In the genomic region with DNA sequence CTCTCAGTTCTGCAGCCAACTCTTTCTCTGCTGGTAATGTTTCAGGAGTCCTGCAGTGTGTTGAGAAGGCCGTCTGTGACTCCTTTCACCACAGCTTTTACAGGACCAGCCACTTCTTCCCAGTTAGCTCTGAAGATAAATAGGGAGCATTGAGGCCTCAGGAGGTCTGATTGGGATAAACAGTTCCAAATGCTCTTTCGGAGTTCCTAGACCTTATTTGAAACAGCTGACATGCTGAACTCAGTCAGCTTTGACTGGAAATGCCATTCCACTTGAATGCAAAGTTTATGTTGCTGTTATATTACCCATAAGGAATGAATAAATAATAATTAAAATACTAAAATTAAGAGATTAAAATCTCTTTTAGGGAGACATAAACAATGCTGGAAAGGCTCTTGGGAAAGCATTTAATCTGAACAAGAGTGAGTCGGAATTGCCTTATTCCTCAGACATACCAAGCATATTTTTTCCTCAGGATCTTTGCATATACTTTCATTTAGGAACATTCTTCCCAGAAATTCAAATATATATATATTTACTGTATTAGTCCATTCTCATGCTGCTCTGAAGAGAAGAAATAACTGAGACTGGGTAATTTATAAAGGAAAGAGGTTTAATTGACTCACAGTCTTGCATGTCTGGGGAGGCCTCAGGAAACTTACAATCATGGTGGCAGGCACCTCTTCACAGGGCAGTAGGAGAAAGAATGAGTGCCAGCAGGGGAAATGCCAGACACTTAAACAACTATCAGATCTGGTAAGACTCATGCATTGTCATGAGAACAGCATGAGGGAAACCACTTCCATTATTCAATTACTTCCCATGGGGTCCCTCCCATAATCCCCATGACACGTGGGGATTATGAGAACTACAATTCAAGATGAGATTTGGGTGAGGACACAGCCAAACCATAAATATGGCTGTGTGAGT, we compare ENCODE assay signal across 19 cellular contexts.
DNase-seq lines count a peak whose midpoint lies in the region; ATAC-seq and TF ChIP-seq lines count a peak whose summit lies in the region.
"Had no signal": no experiment of that assay in that cellular context is flagged by ENCODE, and none has a peak within 500 bp of the region (broad histone marks: within the 10 kb centered on the region; RNA-seq: fewer than 3 reads in every experiment).

No MANE protein-coding gene starts in this region.

- peaks cover 2% of the 10 kb centered on the region for H3F3A ChIP-seq in SK-N-SH (replicated peaks; ENCODE audit: insufficient read depth)

- H3K9me2 ChIP-seq in SK-N-SH = no peaks in the 10 kb centered on the region

- H3K4me1 ChIP-seq in SK-N-SH (ENCODE audit: control insufficient read depth in 1 of 2, insufficient read depth in 2 of 2, low read depth in 1 of 2, low read length in 1 of 2) (peaks cover 0 to 17% of the 10 kb centered on the region in 2 experiments; a peak in 2 of 4 replicates), adipocyte (ENCODE audit: control insufficient read depth, insufficient read depth, low read length) (no peaks in the 10 kb centered on the region), gastrocnemius medialis (no peaks in the 10 kb centered on the region)

- H3K9me3 ChIP-seq in SK-N-SH = no peaks in the 10 kb centered on the region
- no peaks in the 10 kb centered on the region for H3K9me3 ChIP-seq in adipocyte (ENCODE audit: control insufficient read depth, low read length)
- H3K9me3 ChIP-seq in gastrocnemius medialis = no peaks in the 10 kb centered on the region

- TF ChIP-seq EP300 in SK-N-SH (IDR thresholded peaks at IDR 0.05; ENCODE audit: borderline replicate concordance in 1 of 2, low read depth in 1 of 2, low read length in 1 of 2) = no peak

- no peaks in the 10 kb centered on the region for H3K36me3 Mint-ChIP-seq in natural killer cell
- H3K36me3 Mint-ChIP-seq: CD4-positive, alpha-beta memory T cell had no signal

- CTCF ChIA-PET in SK-N-SH (lab: Yijun Ruan, JAX) = interaction anchor here (1.5 kb wide), 1 partner anchor 34 kb away, joined by 3 read pairs; no protein-coding TSS in a partner anchor

- H3K4me3 ChIP-seq in SK-N-SH (ENCODE audit: low read depth in 2 of 2, low read length in 1 of 2) = no peak overlapping the region
- no peak overlapping the region for H3K4me3 ChIP-seq in adipocyte (ENCODE audit: low read length)
- H3K4me3 ChIP-seq in gastrocnemius medialis = no peak overlapping the region
- H3K4me3 ChIP-seq: GM12878, GM23248 had no signal

- 14% methylated on average over 4 of the region's 4 CpGs for WGBS in SK-N-SH (ENCODE audit: low lambda C conversion rate)

- in situ Hi-C loops in gastrocnemius medialis (cut with MboI; ENCODE audit: low sequenced_read_pairs in 4 of 4) = no loop called here

- no peak for TF ChIP-seq RAD21 in SK-N-SH (IDR thresholded peaks at IDR 0.05; ENCODE audit: low read length)

- H3K9me3 Mint-ChIP-seq in natural killer cell = peaks cover 3% of the 10 kb centered on the region in 2 donors

- H3K9ac ChIP-seq in SK-N-SH = no peak overlapping the region
- H3K9ac ChIP-seq in adipocyte (ENCODE audit: low read length) = no peak overlapping the region
- H3K9ac ChIP-seq: GM23248 had no signal

- peaks cover 0 to 5% of the 10 kb centered on the region in 2 donors for H3K27me3 Mint-ChIP-seq in natural killer cell (ENCODE audit: low read depth in 2 of 2)

- no peaks in the 10 kb centered on the region for H3K79me2 ChIP-seq in SK-N-SH (ENCODE audit: insufficient read depth)

- DNase-seq in SK-N-SH (no peak), adipocyte (ENCODE audit: low read depth) (peak; percentile 13), fibroblast of gingiva (ENCODE audit: low read depth) (peak; percentile 6), HPDE6-E6E7 (ENCODE audit: extremely low spot score) (no peak), gastrocnemius medialis (no peak), natural killer cell (no peak)
- DNase-seq: 8988T; ACHN; CD4-positive, alpha-beta memory T cell; COR-L47; DMS153; DMS79 treated with DMSO at 0.1 percent for 48 hours; GM23248; IMR-90 had no signal

- POLR2A ChIA-PET in SK-N-SH (lab: Yijun Ruan, JAX) = no interaction called here

- no peak for TF ChIP-seq POLR2A in gastrocnemius medialis (IDR thresholded peaks at IDR 0.05)

- no peak overlapping the region for H3K27ac Mint-ChIP-seq in natural killer cell
- H3K27ac Mint-ChIP-seq: B cell; CD4-positive, alpha-beta memory T cell had no signal

- no peak overlapping the region for H3K4me2 ChIP-seq in SK-N-SH

- ATAC-seq in SK-N-SH treated with all-trans-retinoic acid at 6 μM for 48 hours = peak; percentile 48
- ATAC-seq in gastrocnemius medialis = no peak
- no peak for ATAC-seq in GM18520 (IDR thresholded peaks at IDR 0.05; ENCODE audit: unreplicated experiment)
- no peak for ATAC-seq in natural killer cell
- ATAC-seq: GM12878 had no signal

- H3K36me3 ChIP-seq in SK-N-SH (replicated peaks in 1 of 2; ENCODE audit: control insufficient read depth in 1 of 2, insufficient read depth in 2 of 2, low read length in 1 of 2) (no peaks in the 10 kb centered on the region), adipocyte (ENCODE audit: control insufficient read depth, insufficient read depth, low read length, severe bottlenecking) (no peaks in the 10 kb centered on the region), gastrocnemius medialis (no peaks in the 10 kb centered on the region)

- no peak overlapping the region for H2AFZ ChIP-seq in SK-N-SH (ENCODE audit: low read depth)
- H2AFZ ChIP-seq: GM23248 had no signal

- intact Hi-C loops in gastrocnemius medialis (cut with DNase I; ENCODE audit: low total_unique reads) = no loop called here
- intact Hi-C loops in natural killer cell (cut with micrococcal nuclease) = no loop called here

- no peak overlapping the region for H3K4me3 Mint-ChIP-seq in natural killer cell
- H3K4me3 Mint-ChIP-seq: B cell; CD4-positive, alpha-beta memory T cell had no signal

- H3K27me3 ChIP-seq in SK-N-SH (ENCODE audit: insufficient read depth) (no peaks in the 10 kb centered on the region), adipocyte (replicated peaks; ENCODE audit: control insufficient read depth, insufficient read depth, low read length) (peaks cover 5% of the 10 kb centered on the region), gastrocnemius medialis (no peaks in the 10 kb centered on the region)

- TF ChIP-seq CTCF in SK-N-SH (IDR thresholded peaks at IDR 0.05) (no peak), gastrocnemius medialis (IDR thresholded peaks at IDR 0.05 in 4 of 5, conservative IDR thresholded peaks at IDR 0.05 in 1 of 5) (no peak), natural killer cell (IDR thresholded peaks at IDR 0.05) (no peak)

- H3K4me1 Mint-ChIP-seq in natural killer cell = no peaks in the 10 kb centered on the region
- H3K4me1 Mint-ChIP-seq: B cell; CD4-positive, alpha-beta memory T cell had no signal

- no peaks in the 10 kb centered on the region for H4K20me1 ChIP-seq in SK-N-SH (ENCODE audit: insufficient read depth)

- H3K27ac ChIP-seq in SK-N-SH (ENCODE audit: low read depth in 2 of 2, low read length in 1 of 2) (peak overlapping the region in 1 of 2 experiments; percentile 83; a peak in 3 of 4 replicates), gastrocnemius medialis (no peak overlapping the region)
- H3K27ac ChIP-seq: C4-2B, GM23248 had no signal

TF ChIP-seq in SK-N-SH treated with all-trans-retinoic acid at 6 μM for 48 hours, 23 proteins besides CTCF, POLR2A, EP300 and RAD21 (continues in another document):
- no peak for TF ChIP-seq ZFP30 (CRISPR knock-in tag; IDR thresholded peaks at IDR 0.05)
- no peak for TF ChIP-seq TCF4 (CRISPR knock-in tag; IDR thresholded peaks at IDR 0.05; ENCODE audit: borderline replicate concordance)
- no peak for TF ChIP-seq ZNF70 (CRISPR knock-in tag; IDR thresholded peaks at IDR 0.05)
- no peak for TF ChIP-seq ZNF8 (CRISPR knock-in tag; IDR thresholded peaks at IDR 0.05)
- no peak for TF ChIP-seq ZNF565 (CRISPR knock-in tag; conservative IDR thresholded peaks at IDR 0.05; ENCODE audit: low read depth)
- no peak for TF ChIP-seq ISL1 (CRISPR knock-in tag; IDR thresholded peaks at IDR 0.05)
- no peak for TF ChIP-seq PPARA (CRISPR knock-in tag; IDR thresholded peaks at IDR 0.05; ENCODE audit: borderline replicate concordance)

TF ChIP-seq in SK-N-SH, 30 proteins besides CTCF, POLR2A, EP300 and RAD21 (continues in another document):
- TF ChIP-seq, protein P1, sequence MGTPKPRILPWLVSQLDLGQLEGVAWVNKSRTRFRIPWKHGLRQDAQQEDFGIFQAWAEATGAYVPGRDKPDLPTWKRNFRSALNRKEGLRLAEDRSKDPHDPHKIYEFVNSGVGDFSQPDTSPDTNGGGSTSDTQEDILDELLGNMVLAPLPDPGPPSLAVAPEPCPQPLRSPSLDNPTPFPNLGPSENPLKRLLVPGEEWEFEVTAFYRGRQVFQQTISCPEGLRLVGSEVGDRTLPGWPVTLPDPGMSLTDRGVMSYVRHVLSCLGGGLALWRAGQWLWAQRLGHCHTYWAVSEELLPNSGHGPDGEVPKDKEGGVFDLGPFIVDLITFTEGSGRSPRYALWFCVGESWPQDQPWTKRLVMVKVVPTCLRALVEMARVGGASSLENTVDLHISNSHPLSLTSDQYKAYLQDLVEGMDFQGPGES (IDR thresholded peaks at IDR 0.05; ENCODE audit: low read depth, low read length) = no peak
- TF ChIP-seq FOXM1 (IDR thresholded peaks at IDR 0.05; ENCODE audit: low read depth) (no peak), SIN3A (IDR thresholded peaks at IDR 0.05; ENCODE audit: borderline replicate concordance, low read depth, low read length) (no peak), YY1 (IDR thresholded peaks at IDR 0.05; ENCODE audit: low read depth) (no peak), JUND (IDR thresholded peaks at IDR 0.05) (no peak), SMC3 (IDR thresholded peaks at IDR 0.05; ENCODE audit: low read depth, low read length) (no peak), FOSL2 (IDR thresholded peaks at IDR 0.05; ENCODE audit: borderline replicate concordance, low read depth) (no peak), FOXJ3 (CRISPR knock-in tag; IDR thresholded peaks at IDR 0.05) (no peak), GATA2 (CRISPR knock-in tag; IDR thresholded peaks at IDR 0.05) (no peak), MXI1 (IDR thresholded peaks at IDR 0.05; ENCODE audit: low read depth, low read length) (no peak)
- TF ChIP-seq, protein P2, sequence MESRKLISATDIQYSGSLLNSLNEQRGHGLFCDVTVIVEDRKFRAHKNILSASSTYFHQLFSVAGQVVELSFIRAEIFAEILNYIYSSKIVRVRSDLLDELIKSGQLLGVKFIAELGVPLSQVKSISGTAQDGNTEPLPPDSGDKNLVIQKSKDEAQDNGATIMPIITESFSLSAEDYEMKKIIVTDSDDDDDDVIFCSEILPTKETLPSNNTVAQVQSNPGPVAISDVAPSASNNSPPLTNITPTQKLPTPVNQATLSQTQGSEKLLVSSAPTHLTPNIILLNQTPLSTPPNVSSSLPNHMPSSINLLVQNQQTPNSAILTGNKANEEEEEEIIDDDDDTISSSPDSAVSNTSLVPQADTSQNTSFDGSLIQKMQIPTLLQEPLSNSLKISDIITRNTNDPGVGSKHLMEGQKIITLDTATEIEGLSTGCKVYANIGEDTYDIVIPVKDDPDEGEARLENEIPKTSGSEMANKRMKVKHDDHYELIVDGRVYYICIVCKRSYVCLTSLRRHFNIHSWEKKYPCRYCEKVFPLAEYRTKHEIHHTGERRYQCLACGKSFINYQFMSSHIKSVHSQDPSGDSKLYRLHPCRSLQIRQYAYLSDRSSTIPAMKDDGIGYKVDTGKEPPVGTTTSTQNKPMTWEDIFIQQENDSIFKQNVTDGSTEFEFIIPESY (IDR thresholded peaks at IDR 0.05; ENCODE audit: borderline replicate concordance, low read depth) = no peak

Comparison
In these comparisons a context has a peak if more than half of its experiments do, and no peak if none do; other contexts are left out.
1. DNase-seq: peak in adipocyte (single experiment) and fibroblast of gingiva (single experiment); none in SK-N-SH (single experiment), HPDE6-E6E7 (single experiment), gastrocnemius medialis (0 of 2) and natural killer cell (single experiment).